ENCODE assay signal across 24 cellular contexts in the genomic region with DNA sequence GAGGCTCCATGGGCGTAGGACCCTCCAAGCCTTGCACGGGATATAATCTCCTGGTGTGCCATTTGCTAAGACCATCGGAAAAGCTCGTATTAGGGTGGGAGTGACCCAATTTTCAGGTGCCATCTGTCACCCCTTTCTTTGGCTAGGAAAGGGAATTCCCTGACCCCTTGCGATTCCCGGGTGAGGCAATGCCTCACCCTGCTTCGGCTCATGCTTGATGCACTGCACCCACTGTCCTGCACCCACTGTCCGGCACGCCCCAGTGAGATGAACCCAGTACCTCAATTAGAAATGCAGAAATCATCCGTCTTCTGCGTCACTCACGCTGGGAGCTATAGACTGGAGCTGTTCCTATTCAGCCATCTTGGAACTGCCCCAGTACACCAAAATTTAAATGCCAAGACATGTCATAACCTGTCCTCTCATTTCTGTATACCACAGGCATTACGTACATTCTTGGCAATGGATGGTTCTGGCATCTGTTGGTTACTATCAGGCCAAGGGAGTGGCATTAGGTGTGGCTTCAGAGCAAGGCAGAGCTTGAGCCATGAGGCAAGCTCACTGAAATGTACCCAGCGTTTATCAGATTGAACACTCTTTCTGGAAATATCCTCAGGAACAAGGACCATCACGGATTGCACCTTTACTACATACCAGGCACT.
"Had no signal": no experiment of that assay in that cellular context is flagged by ENCODE, and none has a peak within 500 bp of the region (broad histone marks: within the 10 kb centered on the region; RNA-seq: fewer than 3 reads in every experiment).

No MANE protein-coding gene starts in this region.

- H3K4me1 ChIP-seq: body of pancreas, esophagus muscularis mucosa, heart right ventricle, left lung, lower lobe of right lung, spleen, testis, transverse colon had no signal

- DNase-seq: activated CD4-positive, alpha-beta memory T cell treated with anti-CD3 and anti-CD28 coated beads, Interleukin-2, amount 10 ng/mL, durations not matched to agents 7 days and 5 days; activated CD4-positive, alpha-beta T cell treated with anti-CD3 and anti-CD28 coated beads, Interleukin-2, amount 10 ng/mL, durations not matched to agents 24 days and 14 days; activated CD4-positive, CD25-positive, alpha-beta regulatory T cell treated with anti-CD3 and anti-CD28 coated beads, Interleukin-2, amount 50 U/mL, for 72 hours; activated gamma-delta T cell treated with Interleukin-2 at 50 U/mL for 16 hours; activated naive CD4-positive, alpha-beta T cell treated with anti-CD3 and anti-CD28 coated beads, Interleukin-2, amount 50 U/mL, for 16 hours; activated T-cell treated with anti-CD3 and anti-CD28 coated beads, Interleukin-2, amount 50 U/mL, for 4 hours; aorta; body of pancreas; effector memory CD8-positive, alpha-beta T cell; foreskin melanocyte; heart right ventricle; left lung; lower lobe of right lung; mucosa of descending colon; right cardiac atrium; spleen; stimulated activated naive CD4-positive, alpha-beta T cell; T-helper 2 cell; testis; transverse colon had no signal

- H3K4me3 Mint-ChIP-seq: activated CD4-positive, alpha-beta memory T cell treated with anti-CD3 and anti-CD28 coated beads, Interleukin-2, amount 10 ng/mL, durations not matched to agents 7 days and 5 days; activated CD4-positive, alpha-beta T cell treated with anti-CD3 and anti-CD28 coated beads, Interleukin-2, amount 10 ng/mL, durations not matched to agents 24 days and 14 days; activated T-cell treated with anti-CD3 and anti-CD28 coated beads, Interleukin-2, amount 50 U/mL, for 4 hours; activated T-helper 17 cell treated with anti-CD3 and anti-CD28 coated beads, Interleukin-2, amount 50 U/mL, for 72 hours; effector memory CD8-positive, alpha-beta T cell; nephron had no signal

- H3K27me3 ChIP-seq: body of pancreas, esophagus muscularis mucosa, heart right ventricle, left lung, testis, transverse colon had no signal

- H3K4me3 ChIP-seq: body of pancreas, coronary artery, esophagus muscularis mucosa, heart right ventricle, left lung, lower lobe of right lung, mucosa of descending colon, spleen, testis, transverse colon had no signal

- H3K4me1 Mint-ChIP-seq: activated CD4-positive, alpha-beta memory T cell treated with anti-CD3 and anti-CD28 coated beads, Interleukin-2, amount 10 ng/mL, durations not matched to agents 7 days and 5 days; activated CD4-positive, alpha-beta T cell treated with anti-CD3 and anti-CD28 coated beads, Interleukin-2, amount 10 ng/mL, durations not matched to agents 24 days and 14 days; activated T-helper 17 cell treated with anti-CD3 and anti-CD28 coated beads, Interleukin-2, amount 50 U/mL, for 72 hours; nephron had no signal

- H3K36me3 ChIP-seq: esophagus muscularis mucosa, heart right ventricle, left lung, lower lobe of right lung, spleen, transverse colon had no signal

- H3K27ac ChIP-seq: body of pancreas, coronary artery, esophagus muscularis mucosa, heart right ventricle, left lung, lower lobe of right lung, spleen, testis, transverse colon had no signal

- H3K27ac Mint-ChIP-seq: activated CD4-positive, alpha-beta memory T cell treated with anti-CD3 and anti-CD28 coated beads, Interleukin-2, amount 10 ng/mL, durations not matched to agents 7 days and 5 days; activated CD4-positive, alpha-beta T cell treated with anti-CD3 and anti-CD28 coated beads, Interleukin-2, amount 10 ng/mL, durations not matched to agents 24 days and 14 days; activated T-helper 17 cell treated with anti-CD3 and anti-CD28 coated beads, Interleukin-2, amount 50 U/mL, for 72 hours; effector memory CD8-positive, alpha-beta T cell; nephron had no signal

- H3K9me3 ChIP-seq: body of pancreas, testis had no signal
